Comparison of ENCODE assay signal across 34 cellular contexts in genomic region chr12:9325513-9325912, GRCh38.
"Had no signal": no experiment of that assay in that cellular context is flagged by ENCODE, and none has a peak within 500 bp of the region (broad histone marks: within the 10 kb centered on the region; RNA-seq: fewer than 3 reads in every experiment).

No MANE protein-coding gene starts in this region.

- H3K27ac ChIP-seq: cardiac muscle cell, Peyer's patch had no signal

- H3K4me1 Mint-ChIP-seq: WTC11 had no signal

- H3K36me3 Mint-ChIP-seq: activated naive CD4-positive, alpha-beta T cell treated with anti-CD3 and anti-CD28 coated beads, Interleukin-2, amount 50 U/mL, for 72 hours; WTC11 had no signal

- H3K27me3 Mint-ChIP-seq: activated CD4-positive, alpha-beta T cell treated with anti-CD3 and anti-CD28 coated beads for 36 hours; activated CD4-positive, alpha-beta T cell treated with anti-CD3 and anti-CD28 coated beads, Interleukin-2, amount 10 ng/mL, durations not matched to agents 7 days and 5 days; activated naive CD8-positive, alpha-beta T cell treated with anti-CD3 and anti-CD28 coated beads, Interleukin-2, amount 50 U/mL, for 24 hours; activated T-cell treated with anti-CD3 and anti-CD28 coated beads, Interleukin-2, amount 50 U/mL, for 24 hours had no signal

- DNase-seq: activated CD4-positive, alpha-beta T cell treated with anti-CD3 and anti-CD28 coated beads for 36 hours; activated CD4-positive, alpha-beta T cell treated with anti-CD3 and anti-CD28 coated beads, Interleukin-2, amount 10 ng/mL, durations not matched to agents 7 days and 5 days; activated CD4-positive, alpha-beta T cell treated with anti-CD3 and anti-CD28 coated beads, Interleukin-2, amount 50 U/mL, for 48 hours; activated CD8-positive, alpha-beta T cell treated with anti-CD3 and anti-CD28 coated beads, Interleukin-2, amount 10 ng/mL, durations not matched to agents 7 days and 5 days; activated gamma-delta T cell; activated naive CD4-positive, alpha-beta T cell treated with anti-CD3 and anti-CD28 coated beads for 36 hours; activated naive CD8-positive, alpha-beta T cell treated with anti-CD3 and anti-CD28 coated beads, Interleukin-2, amount 50 U/mL, for 24 hours; activated T-cell treated with anti-CD3 and anti-CD28 coated beads, Interleukin-2, amount 50 U/mL, for 24 hours; amniotic stem cell; aorta; Kasumi-1; KG1; MG63; NCI-H1048; NCI-H1105 treated with DMSO at 0.1 percent for 48 hours; NCI-H1436; NCI-H1694; NCI-H1930; NCI-H2081 treated with DMSO at 0.1 percent for 48 hours; NCI-H226; NCI-H446 treated with DMSO at 0.1 percent for 48 hours; NCI-H524; NCI-H748 treated with DMSO at 0.1 percent for 48 hours; NK-92 treated with Interleukin-12 subunit alpha and Interleukin-12 subunit beta, amount 100 ng/mL, for 24 hours; PC-3; Peyer's patch; RPMI8226; SW 1271 had no signal

- H3K4me3 Mint-ChIP-seq: activated CD4-positive, alpha-beta T cell treated with anti-CD3 and anti-CD28 coated beads for 36 hours; activated CD4-positive, alpha-beta T cell treated with anti-CD3 and anti-CD28 coated beads, Interleukin-2, amount 10 ng/mL, durations not matched to agents 7 days and 5 days; activated CD8-positive, alpha-beta T cell treated with anti-CD3 and anti-CD28 coated beads, Interleukin-2, amount 10 ng/mL, durations not matched to agents 7 days and 5 days; activated naive CD4-positive, alpha-beta T cell treated with anti-CD3 and anti-CD28 coated beads for 36 hours; activated naive CD8-positive, alpha-beta T cell treated with anti-CD3 and anti-CD28 coated beads, Interleukin-2, amount 50 U/mL, for 24 hours; activated T-cell treated with anti-CD3 and anti-CD28 coated beads, Interleukin-2, amount 50 U/mL, for 24 hours; T-helper 2 cell treated with Interferon-gamma antibody and Interleukin-4, amounts not matched to agents 5 μg/mL and 100 μg/mL, for 36 hours; WTC11 had no signal

- H3K9me3 Mint-ChIP-seq: activated CD4-positive, alpha-beta T cell treated with anti-CD3 and anti-CD28 coated beads, Interleukin-2, amount 10 ng/mL, durations not matched to agents 7 days and 5 days; activated naive CD4-positive, alpha-beta T cell treated with anti-CD3 and anti-CD28 coated beads for 36 hours; activated naive CD4-positive, alpha-beta T cell treated with anti-CD3 and anti-CD28 coated beads, Interleukin-2, amount 50 U/mL, for 72 hours; activated naive CD8-positive, alpha-beta T cell treated with anti-CD3 and anti-CD28 coated beads, Interleukin-2, amount 50 U/mL, for 24 hours; activated T-cell treated with anti-CD3 and anti-CD28 coated beads, Interleukin-2, amount 50 U/mL, for 24 hours; activated T-helper 2 cell treated with anti-CD3 and anti-CD28 coated beads, Interferon-gamma antibody, Interleukin-2, Interleukin-4, amounts not matched to agents 10 μg/mL and 5 μg/mL and 100 μg/mL, durations not matched to agents 14 hours and 24 hours and 36 hours; T-helper 2 cell treated with Interferon-gamma antibody and Interleukin-4, amounts not matched to agents 5 μg/mL and 100 μg/mL, for 36 hours; WTC11 had no signal

- H3K9me3 ChIP-seq: MG63, Peyer's patch had no signal

- H3K27ac Mint-ChIP-seq: activated CD4-positive, alpha-beta T cell treated with anti-CD3 and anti-CD28 coated beads for 36 hours; activated CD4-positive, alpha-beta T cell treated with anti-CD3 and anti-CD28 coated beads, Interleukin-2, amount 10 ng/mL, durations not matched to agents 7 days and 5 days; activated CD8-positive, alpha-beta T cell treated with anti-CD3 and anti-CD28 coated beads, Interleukin-2, amount 10 ng/mL, durations not matched to agents 7 days and 5 days; activated naive CD4-positive, alpha-beta T cell treated with anti-CD3 and anti-CD28 coated beads for 36 hours; activated naive CD4-positive, alpha-beta T cell treated with anti-CD3 and anti-CD28 coated beads, Interleukin-2, amount 50 U/mL, for 72 hours; activated naive CD8-positive, alpha-beta T cell treated with anti-CD3 and anti-CD28 coated beads, Interleukin-2, amount 50 U/mL, for 24 hours; activated T-cell treated with anti-CD3 and anti-CD28 coated beads, Interleukin-2, amount 50 U/mL, for 24 hours; activated T-helper 2 cell treated with anti-CD3 and anti-CD28 coated beads, Interferon-gamma antibody, Interleukin-2, Interleukin-4, amounts not matched to agents 10 μg/mL and 5 μg/mL and 100 μg/mL, durations not matched to agents 14 hours and 24 hours and 36 hours; T-helper 2 cell treated with Interferon-gamma antibody and Interleukin-4, amounts not matched to agents 5 μg/mL and 100 μg/mL, for 36 hours; WTC11 had no signal

- H3K27me3 ChIP-seq: cardiac muscle cell, MG63, Peyer's patch had no signal

- ATAC-seq: activated CD4-positive, alpha-beta T cell treated with anti-CD3 and anti-CD28 coated beads for 36 hours; activated CD4-positive, CD25-positive, alpha-beta regulatory T cell treated with anti-CD3 and anti-CD28 coated beads, Interleukin-2, amount 50 U/mL, for 24 hours; activated CD8-positive, alpha-beta T cell treated with anti-CD3 and anti-CD28 coated beads, Interleukin-2, amount 10 ng/mL, durations not matched to agents 7 days and 5 days; activated naive CD4-positive, alpha-beta T cell treated with anti-CD3 and anti-CD28 coated beads, Interleukin-2, amount 50 U/mL, for 72 hours; activated naive CD8-positive, alpha-beta T cell treated with anti-CD3 and anti-CD28 coated beads, Interleukin-2, amount 50 U/mL, for 24 hours; PC-3; WTC11 had no signal

- H3K4me1 ChIP-seq: Peyer's patch had no signal

- H3K36me3 ChIP-seq: cardiac muscle cell, MG63, Peyer's patch had no signal

- H3K4me3 ChIP-seq: cardiac muscle cell, MG63, Peyer's patch had no signal
